11 cellular contexts compared by ENCODE assay signal in genomic region chr10:32417906-32418547, GRCh38. TPM values are rescaled to one million over a fixed set of nuclear protein-coding genes. Genes with fewer than 3 reads are reported as not detected.
DNase-seq lines count a peak whose midpoint lies in the region; ATAC-seq and TF ChIP-seq lines count a peak whose summit lies in the region.
"Had no signal": no experiment of that assay in that cellular context is flagged by ENCODE, and none has a peak within 500 bp of the region (broad histone marks: within the 10 kb centered on the region; RNA-seq: fewer than 3 reads in every experiment).

No MANE protein-coding gene starts in this region.

- DNase-seq in right lobe of liver (no peak), fibroblast of lung (ENCODE audit: low read depth in 2 of 2) (peak; percentile 89 to 96), type B pancreatic cell (ENCODE audit: extremely low spot score, unreplicated experiment) (no peak), immature natural killer cell (no peak)
- DNase-seq: BE2C, T-helper 2 cell had no signal

- TF ChIP-seq POLR2A in right lobe of liver (IDR thresholded peaks at IDR 0.05), result no peak

- H3K36me3 ChIP-seq in liver (ENCODE audit: control insufficient read depth in 4 of 4, insufficient read depth in 3 of 4, low read depth in 1 of 4, low read length in 3 of 4) (no peaks in the 10 kb centered on the region), right lobe of liver (no peaks in the 10 kb centered on the region), fibroblast of lung (ENCODE audit: control insufficient read depth, insufficient read depth, low read length) (no peaks in the 10 kb centered on the region)
- H3K36me3 ChIP-seq: BE2C had no signal

- no peak for ATAC-seq in right lobe of liver
- ATAC-seq in HG03108 (IDR thresholded peaks at IDR 0.05; ENCODE audit: unreplicated experiment), result no peak
- ATAC-seq in HG02759 (IDR thresholded peaks at IDR 0.05; ENCODE audit: unreplicated experiment), result no peak

- H3K4me3 Mint-ChIP-seq in nephron (peak overlapping the region in 2 of 3 experiments; percentile 50 to 64), type B pancreatic cell (no peak overlapping the region), immature natural killer cell (no peak overlapping the region)
- H3K4me3 Mint-ChIP-seq: central memory CD8-positive, alpha-beta T cell had no signal

- peaks cover 0 to 5% (median 0%) of the 10 kb centered on the region in 4 donors for H3K9me3 ChIP-seq in liver (ENCODE audit: control insufficient read depth in 4 of 4, low read length in 3 of 4)
- H3K9me3 ChIP-seq in right lobe of liver, result no peaks in the 10 kb centered on the region
- H3K9me3 ChIP-seq in fibroblast of lung (ENCODE audit: control insufficient read depth, insufficient read depth, low read depth, low read length), result no peaks in the 10 kb centered on the region
- H3K9me3 ChIP-seq: BE2C had no signal

- peak overlapping the region; percentile 2 for H3K4me2 ChIP-seq in fibroblast of lung (ENCODE audit: extremely low read depth, insufficient read depth, low read length)

- no peaks in the 10 kb centered on the region for H3K9me3 Mint-ChIP-seq in nephron
- peaks cover 5% of the 10 kb centered on the region for H3K9me3 Mint-ChIP-seq in type B pancreatic cell
- peaks cover 0 to 9% (median 3%) of the 10 kb centered on the region in 6 donors for H3K9me3 Mint-ChIP-seq in immature natural killer cell
- H3K9me3 Mint-ChIP-seq: central memory CD8-positive, alpha-beta T cell had no signal

- H3K27ac Mint-ChIP-seq in nephron (peak overlapping the region; percentile 68 to 99 (median 99)), type B pancreatic cell (no peak overlapping the region), immature natural killer cell (no peak overlapping the region)

- H4K20me1 ChIP-seq in fibroblast of lung (ENCODE audit: control insufficient read depth, extremely low read depth, insufficient read depth, low read length), result no peaks in the 10 kb centered on the region

- H3K4me1 ChIP-seq in liver (ENCODE audit: control insufficient read depth in 4 of 4, insufficient read depth in 4 of 4, low read length in 3 of 4) (no peaks in the 10 kb centered on the region), right lobe of liver (no peaks in the 10 kb centered on the region), fibroblast of lung (ENCODE audit: control insufficient read depth, extremely low read depth, insufficient read depth, low read length) (peaks cover 4% of the 10 kb centered on the region)
- H3K4me1 ChIP-seq: BE2C had no signal

- no peak overlapping the region for H2AFZ ChIP-seq in fibroblast of lung (ENCODE audit: low read length)

- H3K9ac ChIP-seq in liver (ENCODE audit: low read depth in 1 of 2, low read length in 2 of 2) (no peak overlapping the region), fibroblast of lung (ENCODE audit: insufficient read depth, low read length) (no peak overlapping the region)

- peak in 1 of 2 donors; percentile 11 for TF ChIP-seq RAD21 in liver (IDR thresholded peaks at IDR 0.05)

- peaks cover 11% of the 10 kb centered on the region for H3K4me1 Mint-ChIP-seq in nephron
- no peaks in the 10 kb centered on the region for H3K4me1 Mint-ChIP-seq in type B pancreatic cell (ENCODE audit: unreplicated experiment)
- no peaks in the 10 kb centered on the region for H3K4me1 Mint-ChIP-seq in immature natural killer cell
- H3K4me1 Mint-ChIP-seq: central memory CD8-positive, alpha-beta T cell had no signal

- H3K27ac ChIP-seq in liver (ENCODE audit: low read depth in 1 of 2, low read length in 2 of 2), result no peak overlapping the region
- no peak overlapping the region for H3K27ac ChIP-seq in right lobe of liver
- H3K27ac ChIP-seq in fibroblast of lung (ENCODE audit: insufficient read depth, low read length), result no peak overlapping the region

- no peaks in the 10 kb centered on the region for H3K36me3 Mint-ChIP-seq in nephron (ENCODE audit: low read depth)
- no peaks in the 10 kb centered on the region for H3K36me3 Mint-ChIP-seq in type B pancreatic cell
- H3K36me3 Mint-ChIP-seq in immature natural killer cell, result peaks cover 0 to 6% (median 5%) of the 10 kb centered on the region in 3 donors

- no peak for TF ChIP-seq CTCF in liver (IDR thresholded peaks at IDR 0.05; ENCODE audit: low read depth, low read length, missing input control)
- no peak for TF ChIP-seq CTCF in right lobe of liver (IDR thresholded peaks at IDR 0.05)
- no peak for TF ChIP-seq CTCF in fibroblast of lung (conservative IDR thresholded peaks at IDR 0.05 in 1 of 2, IDR thresholded peaks at IDR 0.05 in 1 of 2; ENCODE audit: low read depth in 1 of 2, low read length in 2 of 2)
- TF ChIP-seq CTCF in nephron (IDR thresholded peaks at IDR 0.05; ENCODE audit: unreplicated experiment in 3 of 3), result no peak
- no peak for TF ChIP-seq CTCF in type B pancreatic cell (conservative IDR thresholded peaks at IDR 0.05)

- H3K27me3 Mint-ChIP-seq in nephron (ENCODE audit: low read depth), result no peaks in the 10 kb centered on the region
- H3K27me3 Mint-ChIP-seq in type B pancreatic cell, result no peaks in the 10 kb centered on the region
- peaks cover 3 to 6% (median 3%) of the 10 kb centered on the region in 3 donors for H3K27me3 Mint-ChIP-seq in immature natural killer cell (ENCODE audit: low read depth in 3 of 3)

- no peaks in the 10 kb centered on the region for H3K79me2 ChIP-seq in fibroblast of lung (ENCODE audit: control insufficient read depth, insufficient read depth, low read length)

- H3K4me3 ChIP-seq in liver (ENCODE audit: low read depth in 1 of 3, low read length in 3 of 3) (no peak overlapping the region), right lobe of liver (no peak overlapping the region), fibroblast of lung (replicated peaks in 1 of 4; ENCODE audit: control extremely low read depth in 1 of 4, insufficient read depth in 1 of 4, low read depth in 3 of 4, low read length in 4 of 4) (peak overlapping the region in 1 of 4 experiments; percentile 17)

- intact Hi-C loops in right lobe of liver (cut with DNase I), result no loop called here

- H3K27me3 ChIP-seq in liver (ENCODE audit: control insufficient read depth in 4 of 4, insufficient read depth in 4 of 4, low read length in 3 of 4) (no peaks in the 10 kb centered on the region), right lobe of liver (no peaks in the 10 kb centered on the region), fibroblast of lung (ENCODE audit: control insufficient read depth, insufficient read depth, low read length) (no peaks in the 10 kb centered on the region)
- H3K27me3 ChIP-seq: BE2C had no signal

- WGBS in liver, result 55% methylated on average over 2 of the region's 2 CpGs
- 61% methylated on average over 2 of the region's 2 CpGs for WGBS in right lobe of liver (ENCODE audit: insufficient coverage, low coverage, low lambda C conversion rate, missing lambda C conversion rate)

TF ChIP-seq in liver, 16 proteins besides CTCF, POLR2A, EP300 and RAD21:
- peak; percentile 21 for TF ChIP-seq NR2F2 (IDR thresholded peaks at IDR 0.05)
- no peak for TF ChIP-seq FOXA1 (IDR thresholded peaks at IDR 0.05)
- no peak for TF ChIP-seq ATF3 (IDR thresholded peaks at IDR 0.05)
- TF ChIP-seq REST (IDR thresholded peaks at IDR 0.05), result peak; percentile 28
- no peak for TF ChIP-seq EGR1 (IDR thresholded peaks at IDR 0.05; ENCODE audit: low read depth in 2 of 2)
- TF ChIP-seq YY1 (IDR thresholded peaks at IDR 0.05), result no peak
- peak; percentile 19 for TF ChIP-seq SP1 (IDR thresholded peaks at IDR 0.05)

RNA-seq across cellular contexts. Expression of gene CCDC7, which starts 27.9 kb away (rescaled TPM):
- 1 to 10 TPM; 3.3 to 5.9 TPM for total RNA-seq in liver
- polyA plus RNA-seq in liver, result 1 to 10 TPM in 1 of 2 donors, under 1 TPM in 1; 0.47 to 3.0 TPM
- 10 to 100 TPM in 1 of 6 experiments, 1 to 10 TPM in 5; 4.1 to 12.4 (median 6.0) TPM for total RNA-seq in right lobe of liver
- 18.0 and 19.5 TPM in 2 replicates for total RNA-seq in fibroblast of lung
- 1.0 TPM in 2 replicates for polyA plus RNA-seq in fibroblast of lung
- polyA plus RNA-seq in fibroblast of lung (2012), result 0.66 and 0.78 TPM in 2 replicates
- polyA minus RNA-seq in fibroblast of lung (ENCODE audit: low replicate concordance), result 0.51 and 1.0 TPM in 2 replicates
- total RNA-seq in type B pancreatic cell (ENCODE audit: low replicate concordance), result 5.6 and 9.0 TPM in 2 replicates
- polyA plus RNA-seq in immature natural killer cell, result 10 to 100 TPM in 1 of 3 donors, 1 to 10 TPM in 2; 2.1 to 17.3 (median 8.9) TPM

Comparison
In these comparisons a context has a peak if more than half of its experiments do, and no peak if none do; other contexts are left out.
1. DNase-seq: peak in fibroblast of lung (2 of 2); none in right lobe of liver (0 of 3), type B pancreatic cell (single experiment) and immature natural killer cell (0 of 3).
2. H3K27ac Mint-ChIP-seq: peak in nephron (3 of 3); none in type B pancreatic cell (single experiment) and immature natural killer cell (0 of 6).
3. H3K4me3 Mint-ChIP-seq: peak in nephron (2 of 3); none in type B pancreatic cell (single experiment) and immature natural killer cell (0 of 5).